1 cellular context compared by ENCODE assay signal in the genomic region with DNA sequence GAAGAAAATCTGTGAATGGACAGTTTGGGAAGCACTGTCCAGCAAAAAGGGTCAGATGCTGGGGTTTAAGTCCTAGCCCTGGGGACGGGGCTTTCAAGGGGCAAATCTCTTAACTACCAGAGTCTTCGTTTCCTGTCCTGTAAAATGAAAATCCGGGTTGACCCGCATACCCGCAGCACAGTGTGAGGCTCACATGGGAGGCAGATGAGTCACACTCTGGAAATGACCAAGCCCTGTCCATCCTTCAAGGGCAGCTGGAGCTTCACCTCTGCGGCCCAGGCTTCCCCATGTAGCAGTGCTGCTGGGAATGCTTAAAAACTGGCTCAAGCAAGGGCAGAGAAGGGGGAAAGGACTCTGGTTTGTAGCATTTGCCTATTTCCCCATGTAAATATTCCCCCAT.
TF ChIP-seq lines count a peak whose summit lies in the region.

No MANE protein-coding gene starts in this region.

TF ChIP-seq in endothelial cell of umbilical vein, 7 proteins besides CTCF, POLR2A, EP300 and RAD21:
- peak; percentile 24 for TF ChIP-seq FOS (IDR thresholded peaks at IDR 0.05; ENCODE audit: borderline replicate concordance, insufficient read depth, low read length)
- TF ChIP-seq GATA2 (IDR thresholded peaks at IDR 0.05; ENCODE audit: insufficient read depth, insufficient read length, low read depth, low read length), result no peak
TF ChIP-seq in endothelial cell of umbilical vein: peak in this region for 1.
